12 cellular contexts compared by ENCODE assay signal in genomic region chr14:52923902-52924575, GRCh38. TPM values are rescaled to one million over a fixed set of nuclear protein-coding genes. Genes with fewer than 3 reads are reported as not detected.
DNase-seq lines count a peak whose midpoint lies in the region; ATAC-seq and TF ChIP-seq lines count a peak whose summit lies in the region.
"Had no signal": no experiment of that assay in that cellular context is flagged by ENCODE, and none has a peak within 500 bp of the region (broad histone marks: within the 10 kb centered on the region; RNA-seq: fewer than 3 reads in every experiment).

No MANE protein-coding gene starts in this region.

- peak; percentile 31 for DNase-seq in activated naive CD4-positive, alpha-beta T cell treated with anti-CD3 and anti-CD28 coated beads for 36 hours
- no peak for DNase-seq in activated naive CD4-positive, alpha-beta T cell treated with anti-CD3 and anti-CD28 coated beads, Interleukin-2, amount 50 U/mL, for 72 hours (ENCODE audit: low spot score in 2 of 2)
- DNase-seq in OCI-LY7 (ENCODE audit: low spot score): no peak
- DNase-seq in heart right ventricle: no peak
- DNase-seq in hepatic stellate cell (ENCODE audit: low spot score): no peak
- DNase-seq in stimulated activated CD4-positive, alpha-beta T cell treated with anti-CD3 and anti-CD28 coated beads, Interleukin-15, amount 100 ng/mL, for 24 hours: no peak
- DNase-seq in NCI-H1105 treated with DMSO at 0.1 percent for 48 hours (lab: John Stamatoyannopoulos, UW): no peak
- DNase-seq: NCI-H1694 treated with DMSO at 0.1 percent for 48 hours, transverse colon had no signal

- H3K36me3 Mint-ChIP-seq in activated naive CD4-positive, alpha-beta T cell treated with anti-CD3 and anti-CD28 coated beads for 36 hours (ENCODE audit: low read depth): no peaks in the 10 kb centered on the region
- H3K36me3 Mint-ChIP-seq in activated naive CD4-positive, alpha-beta T cell treated with anti-CD3 and anti-CD28 coated beads, Interleukin-2, amount 50 U/mL, for 72 hours: no peaks in the 10 kb centered on the region
- H3K36me3 Mint-ChIP-seq: CD14-positive monocyte, memory B cell had no signal

- ATAC-seq in activated naive CD4-positive, alpha-beta T cell treated with anti-CD3 and anti-CD28 coated beads, Interleukin-2, amount 50 U/mL, for 72 hours: no peak
- ATAC-seq in heart right ventricle: peak in 6 of 8 donors; percentile 40 to 72 (median 60)

- H3K27ac ChIP-seq in OCI-LY7 (ENCODE audit: low read depth, low read length, poor library complexity, severe bottlenecking) (no peak overlapping the region), heart right ventricle (peak overlapping the region in 2 of 10 donors; percentile 20 to 23), subcutaneous abdominal adipose tissue (ENCODE audit: low read depth, low read length) (peak overlapping the region; percentile 93)

- H3K4me3 ChIP-seq in OCI-LY7 (ENCODE audit: low read depth, low read length, poor library complexity, severe bottlenecking) (no peak overlapping the region), heart right ventricle (no peak overlapping the region), subcutaneous abdominal adipose tissue (ENCODE audit: low read depth in 1 of 5, low read length in 5 of 5) (no peak overlapping the region)
- H3K4me3 ChIP-seq: transverse colon had no signal

- no peak overlapping the region for H3K9ac ChIP-seq in subcutaneous abdominal adipose tissue (ENCODE audit: low read length in 5 of 5)

- H3K4me1 ChIP-seq in OCI-LY7 (ENCODE audit: insufficient read depth, low read length, poor library complexity, severe bottlenecking) (no peaks in the 10 kb centered on the region), heart right ventricle (peaks cover 11 to 98% (median 88%) of the 10 kb centered on the region in 9 donors), subcutaneous abdominal adipose tissue (ENCODE audit: control insufficient read depth in 5 of 5, insufficient read depth in 5 of 5, low read length in 5 of 5) (peaks cover 6 to 93% (median 75%) of the 10 kb centered on the region in 5 donors)

- WGBS in heart right ventricle, 2 donors: 38 to 65% methylated on average over 3 of the region's 3 CpGs

- TF ChIP-seq CTCF in OCI-LY7 (conservative IDR thresholded peaks at IDR 0.05; ENCODE audit: low read length): 0 out of 2 replicates have a peak, but pooled peaks have one; percentile 21
- peak in 3 of 9 donors; percentile 44 to 48 (median 47) for TF ChIP-seq CTCF in heart right ventricle (IDR thresholded peaks at IDR 0.05)

- no peaks in the 10 kb centered on the region for H4K20me1 ChIP-seq in OCI-LY7 (ENCODE audit: insufficient read depth, low read length)

- POLR2A ChIA-PET in OCI-LY7 (lab: Charles Lee): no interaction called here

- H3K27ac Mint-ChIP-seq in activated naive CD4-positive, alpha-beta T cell treated with anti-CD3 and anti-CD28 coated beads for 36 hours: no peak overlapping the region
- no peak overlapping the region for H3K27ac Mint-ChIP-seq in activated naive CD4-positive, alpha-beta T cell treated with anti-CD3 and anti-CD28 coated beads, Interleukin-2, amount 50 U/mL, for 72 hours
- H3K27ac Mint-ChIP-seq: memory B cell had no signal

- no peaks in the 10 kb centered on the region for H3K36me3 ChIP-seq in OCI-LY7 (ENCODE audit: insufficient read depth, low read length)
- peaks cover 0 to under 1% (median 0%) of the 10 kb centered on the region in 9 donors for H3K36me3 ChIP-seq in heart right ventricle
- no peaks in the 10 kb centered on the region for H3K36me3 ChIP-seq in subcutaneous abdominal adipose tissue (ENCODE audit: control insufficient read depth in 5 of 5, insufficient read depth in 5 of 5, low read length in 5 of 5)
- H3K36me3 ChIP-seq: transverse colon had no signal

- intact Hi-C loops in activated naive CD4-positive, alpha-beta T cell treated with anti-CD3 and anti-CD28 coated beads for 36 hours (cut with micrococcal nuclease): loop anchor here (2.0 kb wide), 1 partner anchor 383 kb away; no protein-coding TSS in a partner anchor
- intact Hi-C loops in OCI-LY7 (cut with micrococcal nuclease; ENCODE audit: unreplicated experiment): no loop called here
- intact Hi-C loops in heart right ventricle (cut with DNase I): no loop called here

- H3K4me2 ChIP-seq in OCI-LY7 (ENCODE audit: low read length): no peak overlapping the region

- H3K4me1 Mint-ChIP-seq in activated naive CD4-positive, alpha-beta T cell treated with anti-CD3 and anti-CD28 coated beads for 36 hours (ENCODE audit: low read depth): peaks cover 4% of the 10 kb centered on the region
- H3K4me1 Mint-ChIP-seq: memory B cell had no signal

- no peaks in the 10 kb centered on the region for H3K9me3 Mint-ChIP-seq in activated naive CD4-positive, alpha-beta T cell treated with anti-CD3 and anti-CD28 coated beads for 36 hours
- H3K9me3 Mint-ChIP-seq in activated naive CD4-positive, alpha-beta T cell treated with anti-CD3 and anti-CD28 coated beads, Interleukin-2, amount 50 U/mL, for 72 hours: no peaks in the 10 kb centered on the region
- H3K9me3 Mint-ChIP-seq: memory B cell had no signal

- H3K4me3 Mint-ChIP-seq in activated naive CD4-positive, alpha-beta T cell treated with anti-CD3 and anti-CD28 coated beads for 36 hours: no peak overlapping the region
- H3K4me3 Mint-ChIP-seq: memory B cell had no signal

- CTCF ChIA-PET in activated naive CD4-positive, alpha-beta T cell treated with anti-CD3 and anti-CD28 coated beads for 36 hours (lab: Charles Lee): interaction anchor here (1.1 kb wide), 1 partner anchor 19 kb away, joined by 3 read pairs; no protein-coding TSS in a partner anchor
- CTCF ChIA-PET in OCI-LY7 (lab: Charles Lee; ENCODE audit: unreplicated experiment): no interaction called here

- no peak overlapping the region for H2AFZ ChIP-seq in OCI-LY7 (ENCODE audit: low read length)

- no peaks in the 10 kb centered on the region for H3K9me2 ChIP-seq in OCI-LY7 (ENCODE audit: insufficient read depth, low read length)

- no peaks in the 10 kb centered on the region for H3K79me2 ChIP-seq in OCI-LY7 (ENCODE audit: insufficient read depth, low read depth, low read length)

- H3K9me3 ChIP-seq in OCI-LY7 (ENCODE audit: low read length) (no peaks in the 10 kb centered on the region), heart right ventricle (no peaks in the 10 kb centered on the region), subcutaneous abdominal adipose tissue (ENCODE audit: control insufficient read depth in 5 of 5, low read length in 5 of 5) (no peaks in the 10 kb centered on the region)
- H3K9me3 ChIP-seq: transverse colon had no signal

- H3K27me3 Mint-ChIP-seq in activated naive CD4-positive, alpha-beta T cell treated with anti-CD3 and anti-CD28 coated beads for 36 hours (ENCODE audit: low read depth): no peaks in the 10 kb centered on the region

- no TSS peak for BruUV-seq in OCI-LY7 (replicated peaks; lab: Mats Ljungman, UMichigan)

- H3K27me3 ChIP-seq in heart right ventricle (no peaks in the 10 kb centered on the region), subcutaneous abdominal adipose tissue (ENCODE audit: control insufficient read depth in 5 of 5, insufficient read depth in 4 of 5, low read length in 5 of 5) (no peaks in the 10 kb centered on the region)
- H3K27me3 ChIP-seq: transverse colon had no signal

RNA-seq across cellular contexts. Expression of gene FERMT2, which starts 26.8 kb away (rescaled TPM):
- 1 to 10 TPM; 2.8 to 3.0 TPM for total RNA-seq in activated naive CD4-positive, alpha-beta T cell treated with anti-CD3 and anti-CD28 coated beads for 36 hours
- total RNA-seq in activated naive CD4-positive, alpha-beta T cell treated with anti-CD3 and anti-CD28 coated beads, Interleukin-2, amount 50 U/mL, for 72 hours: 1 to 10 TPM; 1.0 to 1.8 TPM
- total RNA-seq in OCI-LY7 (2014; rRNA removed; shearing (Covaris generic)): not detected in 2 replicates
- total RNA-seq in OCI-LY7 (2022): not detected in 2 replicates
- total RNA-seq in heart right ventricle: 100 to 1,000 TPM in 9 of 10 donors, 10 to 100 TPM in 1; 89.1 to 175 (median 115) TPM
- 10 to 100 TPM; 45.7 to 67.7 TPM for polyA plus RNA-seq in heart right ventricle
- polyA plus RNA-seq: CD14-positive monocyte had no signal

Comparison
In these comparisons a context has a peak if more than half of its experiments do, and no peak if none do; other contexts are left out.
1. ATAC-seq: peak in heart right ventricle (6 of 8); none in activated naive CD4-positive, alpha-beta T cell treated with anti-CD3 and anti-CD28 coated beads, Interleukin-2, amount 50 U/mL, for 72 hours (0 of 2).
2. RNA of gene FERMT2, which starts 26.8 kb away (total RNA-seq): 89.1 to 175 TPM in heart right ventricle; 2.8 to 3.0 TPM in activated naive CD4-positive, alpha-beta T cell treated with anti-CD3 and anti-CD28 coated beads for 36 hours, 1.0 to 1.8 TPM in activated naive CD4-positive, alpha-beta T cell treated with anti-CD3 and anti-CD28 coated beads, Interleukin-2, amount 50 U/mL, for 72 hours and not detected in OCI-LY7; every median in the first group is over 10 times any median in the second.